ENCODE assay signal across 8 cellular contexts in genomic region chr12:9446883-9447761, GRCh38.
DNase-seq lines count a peak whose midpoint lies in the region; ATAC-seq and TF ChIP-seq lines count a peak whose summit lies in the region.
"Not testable (repeated sequence)": the region's sequence is repeated elsewhere in the genome, so short reads cannot be mapped to it uniquely, and the experiment has no call there.

No MANE protein-coding gene starts in this region.

- not testable (repeated sequence) for H3K27ac Mint-ChIP-seq in CD4-positive, alpha-beta T cell; activated T-cell treated with anti-CD3 and anti-CD28 coated beads, Interleukin-2, amount 50 U/mL, for 72 hours

- not testable (repeated sequence) for H3K9ac ChIP-seq in smooth muscle cell (ENCODE audit: low read depth)

- not testable (repeated sequence) for H3K27me3 ChIP-seq in CD4-positive, alpha-beta T cell (ENCODE audit: control insufficient read depth, insufficient read depth, low read length); lung (ENCODE audit: control insufficient read depth, insufficient read depth); smooth muscle cell (ENCODE audit: low read depth)

- H3K4me1 ChIP-seq in lung (ENCODE audit: control insufficient read depth in 2 of 2, insufficient read depth in 2 of 2, low read length in 2 of 2); smooth muscle cell (ENCODE audit: low read depth): not testable (repeated sequence)

- peak; percentile 2 for ATAC-seq in CD4-positive, alpha-beta T cell (ENCODE audit: poor library complexity)
- peak; percentile 18 for ATAC-seq in GM19467 (IDR thresholded peaks at IDR 0.05; ENCODE audit: unreplicated experiment)
- ATAC-seq in HG02981 (IDR thresholded peaks at IDR 0.05; ENCODE audit: unreplicated experiment), result peak; percentile 14
- peak; percentile 36 to 50 for ATAC-seq in activated T-cell treated with anti-CD3 and anti-CD28 coated beads, Interleukin-2, amount 50 U/mL, for 72 hours (replicated peaks in 1 of 2)
- ATAC-seq in lung (ENCODE audit: insufficient read depth, low FRiP score), result peak; percentile 5

- TF ChIP-seq CTCF in CD4-positive, alpha-beta T cell (IDR thresholded peaks at IDR 0.05); NB4 (IDR thresholded peaks at IDR 0.05; ENCODE audit: low read depth, low read length); epithelial cell of esophagus (IDR thresholded peaks at IDR 0.05; ENCODE audit: insufficient read depth, low read depth, low read length, missing control alignments); lung (IDR thresholded peaks at IDR 0.05; ENCODE audit: control extremely low read depth, extremely low read depth); smooth muscle cell (IDR thresholded peaks at IDR 0.05; ENCODE audit: borderline replicate concordance, insufficient read depth, poor library complexity, severe bottlenecking): not testable (repeated sequence)

- H3K9me3 Mint-ChIP-seq in CD4-positive, alpha-beta T cell; activated T-cell treated with anti-CD3 and anti-CD28 coated beads, Interleukin-2, amount 50 U/mL, for 72 hours: not testable (repeated sequence)

- not testable (repeated sequence) for H3K36me3 Mint-ChIP-seq in CD4-positive, alpha-beta T cell (ENCODE audit: low read depth); activated T-cell treated with anti-CD3 and anti-CD28 coated beads, Interleukin-2, amount 50 U/mL, for 72 hours (ENCODE audit: insufficient read depth in 2 of 2)

- not testable (repeated sequence) for H4K20me1 ChIP-seq in smooth muscle cell (ENCODE audit: low read depth)

- H3K9me3 ChIP-seq in CD4-positive, alpha-beta T cell (ENCODE audit: control insufficient read depth, low read length); lung (ENCODE audit: control insufficient read depth in 2 of 2, insufficient read depth in 1 of 2, low read length in 1 of 2); smooth muscle cell (replicated peaks; ENCODE audit: low read depth): not testable (repeated sequence)

- not testable (repeated sequence) for H3K27me3 Mint-ChIP-seq in CD4-positive, alpha-beta T cell; activated T-cell treated with anti-CD3 and anti-CD28 coated beads, Interleukin-2, amount 50 U/mL, for 72 hours (ENCODE audit: low read depth)

- peaks cover 26% of the 10 kb centered on the region for H3K4me1 Mint-ChIP-seq in CD4-positive, alpha-beta T cell (ENCODE audit: low read depth)
- peaks cover 21% of the 10 kb centered on the region for H3K4me1 Mint-ChIP-seq in activated T-cell treated with anti-CD3 and anti-CD28 coated beads, Interleukin-2, amount 50 U/mL, for 72 hours (ENCODE audit: low read depth)

- not testable (repeated sequence) for TF ChIP-seq POLR2A in NB4 (IDR thresholded peaks at IDR 0.05; ENCODE audit: extremely low read depth, insufficient read length)

- WGBS in lung, 2 donors, result 27 to 31% methylated on average over 16 to 17 of the region's 20 CpGs
- WGBS in smooth muscle cell (ENCODE audit: low lambda C conversion rate), result 17% methylated on average over 17 of the region's 20 CpGs

- H3K79me2 ChIP-seq in smooth muscle cell (ENCODE audit: low read depth), result not testable (repeated sequence)

- not testable (repeated sequence) for DNase-seq in CD4-positive, alpha-beta T cell; NB4 (ENCODE audit: low read depth); epithelial cell of esophagus (ENCODE audit: low read depth); lung (ENCODE audit: low spot score); smooth muscle cell (lab: John Stamatoyannopoulos, UW; ENCODE audit: unreplicated experiment)
- peak; percentile 8 to 37 for DNase-seq in activated T-cell treated with anti-CD3 and anti-CD28 coated beads, Interleukin-2, amount 50 U/mL, for 72 hours

- CTCF ChIA-PET in CD4-positive, alpha-beta T cell (lab: Charles Lee), result not testable (repeated sequence)

- peak overlapping the region; percentile 86 for H2AFZ ChIP-seq in smooth muscle cell (ENCODE audit: low read depth)

- not testable (repeated sequence) for H3K27ac ChIP-seq in CD4-positive, alpha-beta T cell (ENCODE audit: low read depth, low read length); lung (ENCODE audit: low read depth in 1 of 2, low read length in 1 of 2); smooth muscle cell (ENCODE audit: low read depth)

- H3K4me2 ChIP-seq in smooth muscle cell, result peak overlapping the region; percentile 85

- H3K4me3 Mint-ChIP-seq in CD4-positive, alpha-beta T cell, result peak overlapping the region; percentile 98
- H3K4me3 Mint-ChIP-seq in activated T-cell treated with anti-CD3 and anti-CD28 coated beads, Interleukin-2, amount 50 U/mL, for 72 hours, result peak overlapping the region; percentile 99 to 100

- H3F3A ChIP-seq in smooth muscle cell (ENCODE audit: low read depth), result not testable (repeated sequence)

- POLR2A ChIA-PET in CD4-positive, alpha-beta T cell (lab: Charles Lee), result not testable (repeated sequence)

- intact Hi-C loops in CD4-positive, alpha-beta T cell (cut with DNase I, micrococcal nuclease), result not testable (repeated sequence)

- peak overlapping the region; percentile 62 for H3K4me3 ChIP-seq in NB4 (ENCODE audit: low read depth, low read length)
- H3K4me3 ChIP-seq in epithelial cell of esophagus (ENCODE audit: low read length), result peak overlapping the region; percentile 54
- not testable (repeated sequence) for H3K4me3 ChIP-seq in lung
- H3K4me3 ChIP-seq in smooth muscle cell, result peak overlapping the region; percentile 64

- H3K36me3 ChIP-seq in lung (ENCODE audit: control insufficient read depth in 2 of 2, insufficient read depth in 2 of 2, low read length in 2 of 2); smooth muscle cell (ENCODE audit: low read depth): not testable (repeated sequence)
